ENCODE assay signal across 8 cellular contexts in genomic region chr17:51322390-51323029, GRCh38.
DNase-seq lines count a peak whose midpoint lies in the region; ATAC-seq and TF ChIP-seq lines count a peak whose summit lies in the region.

No MANE protein-coding gene starts in this region.

- ATAC-seq in HG02973 (IDR thresholded peaks at IDR 0.05; ENCODE audit: unreplicated experiment) (peak; percentile 77), GM19395 (IDR thresholded peaks at IDR 0.05; ENCODE audit: unreplicated experiment) (no peak)

- H3K27me3 ChIP-seq in suprapubic skin: no peaks in the 10 kb centered on the region

- TF ChIP-seq CTCF in suprapubic skin (IDR thresholded peaks at IDR 0.05): no peak

- H3K36me3 ChIP-seq in suprapubic skin: no peaks in the 10 kb centered on the region

- H3K4me3 ChIP-seq in suprapubic skin: no peak overlapping the region

- no peaks in the 10 kb centered on the region for H3K4me1 ChIP-seq in suprapubic skin

- no peak for TF ChIP-seq EP300 in suprapubic skin (IDR thresholded peaks at IDR 0.05)

- 34% methylated on average over 3 of the region's 3 CpGs for WGBS in suprapubic skin

- DNase-seq in NCI-H2227 treated with DMSO at 0.1 percent for 48 hours (lab: John Stamatoyannopoulos, UW) (peak; percentile 1), NCI-H2227 (lab: John Stamatoyannopoulos, UW; ENCODE audit: unreplicated experiment) (no peak), RKO (ENCODE audit: low spot score) (peak; percentile 38), germinal center (ENCODE audit: low spot score) (peak; percentile 18), COLO668 (lab: John Stamatoyannopoulos, UW; ENCODE audit: unreplicated experiment) (no peak), suprapubic skin (ENCODE audit: low spot score in 2 of 2) (no peak)

- TF ChIP-seq POLR2A in suprapubic skin (IDR thresholded peaks at IDR 0.05): no peak

- H3K27ac ChIP-seq in suprapubic skin: no peak overlapping the region

- peaks cover 5% of the 10 kb centered on the region for H3K9me3 ChIP-seq in suprapubic skin

Comparison
In these comparisons a context has a peak if more than half of its experiments do, and no peak if none do; other contexts are left out.
1. DNase-seq: peak in NCI-H2227 treated with DMSO at 0.1 percent for 48 hours (single experiment), RKO (single experiment) and germinal center (single experiment); none in NCI-H2227 (single experiment), COLO668 (single experiment) and suprapubic skin (0 of 2).